Comparison of ENCODE assay signal across 22 cellular contexts in the genomic region with DNA sequence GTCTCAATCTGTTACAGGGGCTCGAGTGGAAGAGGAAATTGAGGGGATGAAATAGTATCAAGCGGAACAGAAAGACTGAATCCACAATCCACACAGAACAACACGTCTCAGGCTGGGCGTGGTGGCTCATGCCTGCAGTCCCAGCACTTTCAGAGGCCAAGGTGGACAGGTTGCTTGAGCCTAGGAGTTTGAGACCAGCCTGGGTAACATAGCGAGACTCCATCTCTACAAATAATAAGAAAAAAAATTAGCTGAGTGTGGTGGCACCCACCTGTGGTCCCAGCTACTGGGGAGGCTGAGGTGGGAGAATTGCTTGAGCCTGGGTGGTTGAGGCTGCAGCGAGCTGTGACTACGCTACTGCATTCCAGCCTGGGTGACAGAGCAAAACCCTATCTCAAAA. TPM values are rescaled to one million over a fixed set of nuclear protein-coding genes. Genes with fewer than 3 reads are reported as not detected.
DNase-seq lines count a peak whose midpoint lies in the region; ATAC-seq and TF ChIP-seq lines count a peak whose summit lies in the region.
"Had no signal": no experiment of that assay in that cellular context is flagged by ENCODE, and none has a peak within 500 bp of the region (broad histone marks: within the 10 kb centered on the region; RNA-seq: fewer than 3 reads in every experiment).

No MANE protein-coding gene starts in this region.

- peak overlapping the region; percentile 33 for H3K27ac Mint-ChIP-seq in T-helper 2 cell treated with Interferon-gamma antibody and Interleukin-4, amounts not matched to agents 5 μg/mL and 100 μg/mL, for 36 hours
- H3K27ac Mint-ChIP-seq in stimulated activated naive CD8-positive, alpha-beta T cell treated with anti-CD3 and anti-CD28 coated beads, Interleukin-15, Interleukin-2, amounts not matched to agents 100 ng/mL and 50 ng/mL, for 24 hours: peak overlapping the region; percentile 18
- H3K27ac Mint-ChIP-seq in stimulated activated naive CD8-positive, alpha-beta T cell treated with anti-CD3 and anti-CD28 coated beads, Interleukin-15, amount 100 ng/mL, for 72 hours: no peak overlapping the region

- H3K9me3 Mint-ChIP-seq in T-helper 2 cell treated with Interferon-gamma antibody and Interleukin-4, amounts not matched to agents 5 μg/mL and 100 μg/mL, for 36 hours: peaks cover 5% of the 10 kb centered on the region
- no peaks in the 10 kb centered on the region for H3K9me3 Mint-ChIP-seq in stimulated activated naive CD8-positive, alpha-beta T cell treated with anti-CD3 and anti-CD28 coated beads, Interleukin-15, Interleukin-2, amounts not matched to agents 100 ng/mL and 50 ng/mL, for 24 hours
- no peaks in the 10 kb centered on the region for H3K9me3 Mint-ChIP-seq in stimulated activated naive CD8-positive, alpha-beta T cell treated with anti-CD3 and anti-CD28 coated beads, Interleukin-15, amount 100 ng/mL, for 72 hours

- no peaks in the 10 kb centered on the region for H3K27me3 Mint-ChIP-seq in T-helper 2 cell treated with Interferon-gamma antibody and Interleukin-4, amounts not matched to agents 5 μg/mL and 100 μg/mL, for 36 hours (ENCODE audit: low read depth)
- H3K27me3 Mint-ChIP-seq in stimulated activated naive CD8-positive, alpha-beta T cell treated with anti-CD3 and anti-CD28 coated beads, Interleukin-15, Interleukin-2, amounts not matched to agents 100 ng/mL and 50 ng/mL, for 24 hours: no peaks in the 10 kb centered on the region
- no peaks in the 10 kb centered on the region for H3K27me3 Mint-ChIP-seq in stimulated activated naive CD8-positive, alpha-beta T cell treated with anti-CD3 and anti-CD28 coated beads, Interleukin-15, amount 100 ng/mL, for 72 hours

- peaks cover 71% of the 10 kb centered on the region for H3K4me1 Mint-ChIP-seq in T-helper 2 cell treated with Interferon-gamma antibody and Interleukin-4, amounts not matched to agents 5 μg/mL and 100 μg/mL, for 36 hours (ENCODE audit: low read depth)
- peaks cover 53% of the 10 kb centered on the region for H3K4me1 Mint-ChIP-seq in stimulated activated naive CD8-positive, alpha-beta T cell treated with anti-CD3 and anti-CD28 coated beads, Interleukin-15, Interleukin-2, amounts not matched to agents 100 ng/mL and 50 ng/mL, for 24 hours (ENCODE audit: low read depth)
- peaks cover 77% of the 10 kb centered on the region for H3K4me1 Mint-ChIP-seq in stimulated activated naive CD8-positive, alpha-beta T cell treated with anti-CD3 and anti-CD28 coated beads, Interleukin-15, amount 100 ng/mL, for 72 hours

- ATAC-seq in stimulated activated naive CD8-positive, alpha-beta T cell treated with anti-CD3 and anti-CD28 coated beads, Interleukin-15, amount 100 ng/mL, for 72 hours: no peak

- TF ChIP-seq CTCF in esophagus muscularis mucosa (IDR thresholded peaks at IDR 0.05) (no peak), breast epithelium (IDR thresholded peaks at IDR 0.05) (no peak)

- 95% methylated on average over 7 of the region's 7 CpGs for WGBS in esophagus muscularis mucosa

- TF ChIP-seq POLR2A in esophagus muscularis mucosa (IDR thresholded peaks at IDR 0.05; ENCODE audit: low read depth) (no peak), breast epithelium (IDR thresholded peaks at IDR 0.05) (no peak)

- no peak overlapping the region for H3K27ac ChIP-seq in esophagus muscularis mucosa (replicated peaks in 1 of 4)
- no peak overlapping the region for H3K27ac ChIP-seq in breast epithelium
- H3K27ac ChIP-seq: 22Rv1, C4-2B, KMS-11, PC-9 had no signal

- H3K27me3 ChIP-seq in esophagus muscularis mucosa (no peaks in the 10 kb centered on the region), breast epithelium (no peaks in the 10 kb centered on the region)

- H3K9me3 ChIP-seq in esophagus muscularis mucosa (no peaks in the 10 kb centered on the region), breast epithelium (no peaks in the 10 kb centered on the region)

- H3K4me3 ChIP-seq in esophagus muscularis mucosa: no peak overlapping the region
- H3K4me3 ChIP-seq in breast epithelium: no peak overlapping the region
- H3K4me3 ChIP-seq: PC-9 had no signal

- peaks cover 71% of the 10 kb centered on the region for H3K36me3 Mint-ChIP-seq in T-helper 2 cell treated with Interferon-gamma antibody and Interleukin-4, amounts not matched to agents 5 μg/mL and 100 μg/mL, for 36 hours (ENCODE audit: low read depth)
- H3K36me3 Mint-ChIP-seq in stimulated activated naive CD8-positive, alpha-beta T cell treated with anti-CD3 and anti-CD28 coated beads, Interleukin-15, Interleukin-2, amounts not matched to agents 100 ng/mL and 50 ng/mL, for 24 hours (ENCODE audit: low read depth): peaks cover 59% of the 10 kb centered on the region

- H3K4me1 ChIP-seq in esophagus muscularis mucosa (peaks cover 0 to 19% (median 6%) of the 10 kb centered on the region in 4 donors), breast epithelium (no peaks in the 10 kb centered on the region)

- no peak overlapping the region for H3K4me3 Mint-ChIP-seq in T-helper 2 cell treated with Interferon-gamma antibody and Interleukin-4, amounts not matched to agents 5 μg/mL and 100 μg/mL, for 36 hours
- no peak overlapping the region for H3K4me3 Mint-ChIP-seq in stimulated activated naive CD8-positive, alpha-beta T cell treated with anti-CD3 and anti-CD28 coated beads, Interleukin-15, Interleukin-2, amounts not matched to agents 100 ng/mL and 50 ng/mL, for 24 hours
- no peak overlapping the region for H3K4me3 Mint-ChIP-seq in stimulated activated naive CD8-positive, alpha-beta T cell treated with anti-CD3 and anti-CD28 coated beads, Interleukin-15, amount 100 ng/mL, for 72 hours

- intact Hi-C loops in esophagus muscularis mucosa (cut with DNase I) (no loop called here), breast epithelium (cut with DNase I; ENCODE audit: low total_unique reads) (no loop called here)

- H3K36me3 ChIP-seq in esophagus muscularis mucosa (peaks cover 12 to 48% (median 36%) of the 10 kb centered on the region in 4 donors), breast epithelium (no peaks in the 10 kb centered on the region)

- DNase-seq in T-helper 2 cell treated with Interferon-gamma antibody and Interleukin-4, amounts not matched to agents 5 μg/mL and 100 μg/mL, for 36 hours (ENCODE audit: low spot score): no peak
- no peak for DNase-seq in T-helper 2 cell
- no peak for DNase-seq in stimulated activated naive CD8-positive, alpha-beta T cell treated with anti-CD3 and anti-CD28 coated beads, Interleukin-15, amount 100 ng/mL, for 72 hours
- peak; percentile 55 for DNase-seq in esophagus muscularis mucosa (ENCODE audit: extremely low spot score)
- DNase-seq in OCI-M2 (lab: John Stamatoyannopoulos, UW; ENCODE audit: unreplicated experiment): no peak
- DNase-seq in middle frontal gyrus (ENCODE audit: extremely low spot score, low spot score): no peak
- DNase-seq in breast epithelium (ENCODE audit: low spot score in 2 of 2): no peak
- DNase-seq: AML-193, COR-L47, GF-D8, HCEC 1CT, NCI-H1417, NCI-H187, NCI-H2107, NCI-H2227 treated with DMSO at 0.1 percent for 48 hours, NCI-H510A treated with DMSO at 0.1 percent for 48 hours, NCI-H82, PC-9 had no signal

- TF ChIP-seq EP300 in esophagus muscularis mucosa (IDR thresholded peaks at IDR 0.05): no peak

RNA-seq across cellular contexts. Expression of gene VPS26C, which starts 25.7 kb away (rescaled TPM):
- total RNA-seq in esophagus muscularis mucosa (10 to 100 TPM; 56.5 to 71.3 (median 59.7) TPM), breast epithelium (10 to 100 TPM; 43.9 to 84.5 (median 60.6) TPM)

Comparison
In these comparisons a context has a peak if more than half of its experiments do, and no peak if none do; other contexts are left out.
1. H3K27ac Mint-ChIP-seq: peak in T-helper 2 cell treated with Interferon-gamma antibody and Interleukin-4, amounts not matched to agents 5 μg/mL and 100 μg/mL, for 36 hours (single experiment) and stimulated activated naive CD8-positive, alpha-beta T cell treated with anti-CD3 and anti-CD28 coated beads, Interleukin-15, Interleukin-2, amounts not matched to agents 100 ng/mL and 50 ng/mL, for 24 hours (single experiment); none in stimulated activated naive CD8-positive, alpha-beta T cell treated with anti-CD3 and anti-CD28 coated beads, Interleukin-15, amount 100 ng/mL, for 72 hours (0 of 2).